16 cellular contexts compared by ENCODE assay signal in the genomic region with DNA sequence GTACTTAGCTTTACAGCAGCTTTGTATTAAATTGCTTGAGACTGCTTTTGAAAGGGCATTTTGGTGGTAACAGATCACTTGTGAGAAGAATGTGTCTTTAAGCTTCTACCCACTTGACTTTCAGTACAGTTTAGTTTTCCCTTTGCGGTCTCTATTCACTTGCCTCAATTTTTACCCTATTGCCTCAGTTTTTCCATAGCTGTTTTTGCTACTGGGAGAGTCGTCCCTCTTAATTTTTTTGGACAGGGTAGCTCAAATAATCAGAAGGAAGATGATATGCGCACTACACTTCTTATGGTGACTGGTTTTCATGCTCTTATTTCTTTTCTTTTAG. TPM values are rescaled to one million over a fixed set of nuclear protein-coding genes. Genes with fewer than 3 reads are reported as not detected.
DNase-seq lines count a peak whose midpoint lies in the region; ATAC-seq and TF ChIP-seq lines count a peak whose summit lies in the region.
"Had no signal": no experiment of that assay in that cellular context is flagged by ENCODE, and none has a peak within 500 bp of the region (broad histone marks: within the 10 kb centered on the region; RNA-seq: fewer than 3 reads in every experiment).

No MANE protein-coding gene starts in this region.

- H3K27ac Mint-ChIP-seq in CD4-positive, alpha-beta T cell = peak overlapping the region; percentile 13
- peak overlapping the region; percentile 86 for H3K27ac Mint-ChIP-seq in memory B cell

- CTCF ChIA-PET in CD4-positive, alpha-beta T cell (lab: Charles Lee) = interaction anchor here (1.1 kb wide), 1 partner anchor 20 kb away, joined by 3 read pairs; the partner anchor contains the start of gene UGCG

- no peak for DNase-seq in CD4-positive, alpha-beta T cell
- DNase-seq in memory B cell (ENCODE audit: low spot score in 2 of 2) = no peak
- no peak for DNase-seq in H4 (ENCODE audit: low spot score)
- no peak for DNase-seq in BE2C
- DNase-seq: activated effector memory CD4-positive, alpha-beta T cell treated with anti-CD3 and anti-CD28 coated beads, Interleukin-2, amount 50 U/mL, for 16 hours; EL; heart right ventricle; MG63; retina; stimulated activated CD4-positive, alpha-beta T cell treated with anti-CD3 and anti-CD28 coated beads, Interleukin-2, amount 100 ng/mL, for 24 hours had no signal

- H3K4me3 ChIP-seq in BE2C (ENCODE audit: low read depth, low read length) = no peak overlapping the region
- H3K4me3 ChIP-seq: BLaER1, heart right ventricle, MG63, vagina had no signal

- H3K36me3 Mint-ChIP-seq in CD4-positive, alpha-beta T cell (ENCODE audit: low read depth) = peaks cover 45% of the 10 kb centered on the region
- H3K36me3 Mint-ChIP-seq in memory B cell = peaks cover 18% of the 10 kb centered on the region

- no peak overlapping the region for H3K27ac ChIP-seq in CD4-positive, alpha-beta T cell (ENCODE audit: low read depth, low read length)
- peak overlapping the region; percentile 30; the same call in 1 of the 2 replicates for H3K27ac ChIP-seq in VCaP
- H3K27ac ChIP-seq: BLaER1, vagina had no signal

- TF ChIP-seq POLR2A in GM18505 (IDR thresholded peaks at IDR 0.05; ENCODE audit: borderline replicate concordance, extremely low read depth, insufficient read depth, insufficient read length) = no peak

- no peak for ATAC-seq in CD4-positive, alpha-beta T cell (ENCODE audit: poor library complexity)
- ATAC-seq in GM18867 (IDR thresholded peaks at IDR 0.05; ENCODE audit: unreplicated experiment) = peak; percentile 31
- ATAC-seq in memory B cell (ENCODE audit: low read depth) = no peak
- no peak for ATAC-seq in GM18505 (IDR thresholded peaks at IDR 0.05; ENCODE audit: unreplicated experiment)
- ATAC-seq in HG03457 (IDR thresholded peaks at IDR 0.05; ENCODE audit: unreplicated experiment) = no peak

- no peaks in the 10 kb centered on the region for H3K27me3 Mint-ChIP-seq in CD4-positive, alpha-beta T cell
- H3K27me3 Mint-ChIP-seq in memory B cell = no peaks in the 10 kb centered on the region

- peaks cover 8% of the 10 kb centered on the region for H3K4me1 ChIP-seq in BE2C

- no peak for TF ChIP-seq CTCF in CD4-positive, alpha-beta T cell (IDR thresholded peaks at IDR 0.05)
- TF ChIP-seq CTCF in VCaP (conservative IDR thresholded peaks at IDR 0.05) = no peak
- TF ChIP-seq CTCF in BE2C (IDR thresholded peaks at IDR 0.05; ENCODE audit: low read depth, low read length) = no peak

- no peaks in the 10 kb centered on the region; the same call in 1 of the 2 replicates for H3K36me3 ChIP-seq in BE2C
- H3K36me3 ChIP-seq: vagina had no signal

- H3K27me3 ChIP-seq in CD4-positive, alpha-beta T cell (ENCODE audit: control insufficient read depth, insufficient read depth, low read length) = no peaks in the 10 kb centered on the region
- no peaks in the 10 kb centered on the region for H3K27me3 ChIP-seq in BE2C
- H3K27me3 ChIP-seq: BLaER1, heart right ventricle, MG63, vagina had no signal

- H3K9me3 ChIP-seq in CD4-positive, alpha-beta T cell (ENCODE audit: control insufficient read depth, low read length) = no peaks in the 10 kb centered on the region
- no peaks in the 10 kb centered on the region for H3K9me3 ChIP-seq in BE2C
- H3K9me3 ChIP-seq: heart right ventricle, MG63, vagina had no signal

- no peaks in the 10 kb centered on the region for H3K9me3 Mint-ChIP-seq in CD4-positive, alpha-beta T cell
- H3K9me3 Mint-ChIP-seq in memory B cell = no peaks in the 10 kb centered on the region

- H3K4me1 Mint-ChIP-seq in CD4-positive, alpha-beta T cell (ENCODE audit: low read depth) = peaks cover 72% of the 10 kb centered on the region
- peaks cover 56% of the 10 kb centered on the region for H3K4me1 Mint-ChIP-seq in memory B cell

- intact Hi-C loops in CD4-positive, alpha-beta T cell (cut with DNase I, micrococcal nuclease) = no loop called here

- peak overlapping the region; percentile 40 for H3K4me3 Mint-ChIP-seq in CD4-positive, alpha-beta T cell
- H3K4me3 Mint-ChIP-seq in memory B cell = peak overlapping the region; percentile 46

- POLR2A ChIA-PET in CD4-positive, alpha-beta T cell (lab: Charles Lee) = interaction anchor here (0.9 to 3.5 kb wide), 6 partner anchors 11 to 418 kb away, joined by 3 to 19 read pairs (median 6); partner anchors contain the start of genes PTBP3 and UGCG

RNA-seq across cellular contexts. Expression of gene UGCG, which starts 18.8 kb away (rescaled TPM):
- 10 to 100 TPM; 42.1 to 44.0 TPM for total RNA-seq in CD4-positive, alpha-beta T cell
- 21.2 and 24.4 TPM in 2 replicates for total RNA-seq in H4 (2014; rRNA removed; shearing (Covaris generic))
- 8.2 TPM for polyA plus RNA-seq in BE2C (2012; ENCODE audit: insufficient read depth, insufficient read length, low read depth)
